In genomic region chr6:26489926-26490575, GRCh38 we compare ENCODE assay signal across 29 cellular contexts. TPM values are rescaled to one million over a fixed set of nuclear protein-coding genes. Genes with fewer than 3 reads are reported as not detected.
"Had no signal": no experiment of that assay in that cellular context is flagged by ENCODE, and none has a peak within 500 bp of the region (broad histone marks: within the 10 kb centered on the region; RNA-seq: fewer than 3 reads in every experiment).

No MANE protein-coding gene starts in this region.

- H3K4me3 Mint-ChIP-seq: effector memory CD8-positive, alpha-beta T cell; immature natural killer cell; natural killer cell; stimulated activated effector memory CD8-positive, alpha-beta T cell treated with anti-CD3 and anti-CD28 coated beads, Interleukin-12 subunit alpha, Interleukin-12 subunit beta, amount 100 ng/mL, for 72 hours had no signal

- H3K27ac Mint-ChIP-seq: effector memory CD8-positive, alpha-beta T cell; natural killer cell; stimulated activated effector memory CD8-positive, alpha-beta T cell treated with anti-CD3 and anti-CD28 coated beads, Interleukin-12 subunit alpha, Interleukin-12 subunit beta, amount 100 ng/mL, for 72 hours had no signal

- H3K27me3 ChIP-seq: esophagus squamous epithelium, ovary, stomach, testis, upper lobe of left lung had no signal

- H3K36me3 Mint-ChIP-seq: natural killer cell; stimulated activated effector memory CD8-positive, alpha-beta T cell treated with anti-CD3 and anti-CD28 coated beads, Interleukin-12 subunit alpha, Interleukin-12 subunit beta, amount 100 ng/mL, for 72 hours had no signal

- DNase-seq: dermis blood vessel endothelial cell; effector memory CD8-positive, alpha-beta T cell; erythroblast; esophagus squamous epithelium; foreskin melanocyte; glutamatergic neuron; heart right ventricle; hypothalamus; immature natural killer cell; islet precursor cell; kidney glomerular epithelial cell; left ventricle myocardium superior; lower lobe of right lung; natural killer cell; occipital lobe; ovary; posterior cingulate gyrus; stimulated activated CD4-positive, alpha-beta T cell treated with anti-CD3 and anti-CD28 coated beads, Interleukin-2, amount 100 ng/mL, for 24 hours; stimulated activated CD4-positive, alpha-beta T cell treated with anti-CD3 and anti-CD28 coated beads, Interleukin-4, amount 100 ng/mL, for 24 hours; stimulated activated naive CD4-positive, alpha-beta T cell treated with Interleukin-2 at 50 U/mL for 16 hours; stomach; testis; tibial artery; upper lobe of left lung had no signal

- H3K4me3 ChIP-seq: coronary artery, esophagus squamous epithelium, heart right ventricle, lower lobe of right lung, ovary, stomach, testis, tibial artery, upper lobe of left lung had no signal

- H3K9me3 Mint-ChIP-seq: natural killer cell had no signal

- H3K27ac ChIP-seq: coronary artery, esophagus squamous epithelium, heart right ventricle, lower lobe of right lung, ovary, stomach, testis, tibial artery, upper lobe of left lung had no signal

- ATAC-seq: effector memory CD8-positive, alpha-beta T cell; heart right ventricle; left ventricle myocardium superior; lower lobe of right lung; natural killer cell; sciatic nerve had no signal

- H3K36me3 ChIP-seq: esophagus squamous epithelium, heart right ventricle, lower lobe of right lung, ovary, stomach, tibial artery, upper lobe of left lung had no signal

- H3K4me1 ChIP-seq: esophagus squamous epithelium, heart right ventricle, lower lobe of right lung, stomach, testis, tibial artery, upper lobe of left lung had no signal

- H3K4me1 Mint-ChIP-seq: immature natural killer cell had no signal

- H3K9me3 ChIP-seq: esophagus squamous epithelium, lower lobe of right lung, ovary, testis, tibial artery had no signal

RNA-seq across cellular contexts. Expression of gene BTN1A1, which starts 10.1 kb away (rescaled TPM):
- total RNA-seq: dermis blood vessel endothelial cell, esophagus squamous epithelium, heart right ventricle, left ventricle myocardium superior, lower lobe of right lung, mesenteric fat pad, natural killer cell, occipital lobe, ovary, sciatic nerve, stomach, subcutaneous adipose tissue, upper lobe of left lung had no signal
